In genomic region chr20:21303061-21303871, GRCh38 we compare ENCODE assay signal across 7 cellular contexts.
A peak's percentile ranks its signal among the peaks of the same experiment; 100 is the strongest.
DNase-seq lines count a peak whose midpoint lies in the region; ATAC-seq and TF ChIP-seq lines count a peak whose summit lies in the region.

XRN2 (plus strand) TSS chr20:21303331; CDS start chr20:21303399, 68 bp downstream.

- peak; percentile 12 for TF ChIP-seq CTCF in retinal pigment epithelial cell (conservative IDR thresholded peaks at IDR 0.05; ENCODE audit: low read depth, low read length)

- H3K4me3 ChIP-seq in retinal pigment epithelial cell (ENCODE audit: low read length), result peak within 1 kb of the TSS; percentile 97

- DNase-seq in NCI-H2029 treated with DMSO at 0.1 percent for 48 hours (lab: John Stamatoyannopoulos, UW) (peak; percentile 74), T-helper 9 cell (peak; percentile 95), astrocyte of the hippocampus (ENCODE audit: low read depth, low spot score) (peak; percentile 98), hippocampal formation (lab: John Stamatoyannopoulos, UW) (peak; percentile 86 to 93), retinal pigment epithelial cell (ENCODE audit: low read depth) (peak; percentile 70)

- ATAC-seq in GM18508 (IDR thresholded peaks at IDR 0.05; ENCODE audit: insufficient read depth, unreplicated experiment) (peak; percentile 78), HG03025 (IDR thresholded peaks at IDR 0.05; ENCODE audit: low FRiP score, unreplicated experiment) (peak; percentile 90)

Comparison
In these comparisons a context has a peak if more than half of its experiments do, and no peak if none do; other contexts are left out.
1. Peak in every context shown above with its lines: DNase-seq, ATAC-seq and H3K4me3 ChIP-seq.